In the genomic region with DNA sequence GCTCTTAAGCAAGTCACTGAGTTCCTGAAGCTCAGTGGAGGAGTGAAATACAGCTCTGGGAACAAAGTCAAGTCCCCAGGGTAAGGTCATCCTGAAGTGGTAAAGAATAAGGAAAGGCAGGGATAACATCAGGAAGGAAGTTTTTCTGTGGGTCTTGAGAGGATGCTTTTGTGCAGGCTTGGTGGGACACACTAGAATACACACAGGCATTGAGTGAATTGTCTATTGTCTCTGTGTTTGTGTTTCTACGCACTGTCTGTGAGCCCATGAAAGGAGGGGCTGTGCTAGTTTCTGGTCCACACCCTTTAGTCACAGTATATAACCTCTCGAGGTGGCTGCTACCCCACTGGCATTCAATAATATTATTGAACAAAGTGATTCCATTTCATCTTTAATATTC, we compare ENCODE assay signal across 13 cellular contexts.
"Had no signal": no experiment of that assay in that cellular context is flagged by ENCODE, and none has a peak within 500 bp of the region (broad histone marks: within the 10 kb centered on the region; RNA-seq: fewer than 3 reads in every experiment).

No MANE protein-coding gene starts in this region.

- H3K9me3 ChIP-seq: upper lobe of left lung had no signal

- H3K4me1 ChIP-seq: suprapubic skin, upper lobe of left lung had no signal

- H3K27ac ChIP-seq: epithelial cell of prostate, suprapubic skin, upper lobe of left lung had no signal

- H3K36me3 ChIP-seq: suprapubic skin, upper lobe of left lung had no signal

- ATAC-seq: activated CD8-positive, alpha-beta T cell treated with anti-CD3 and anti-CD28 coated beads, Interleukin-2, amount 10 ng/mL, durations not matched to agents 7 days and 5 days; left cardiac atrium; T-cell had no signal

- DNase-seq: activated CD4-positive, alpha-beta T cell treated with anti-CD3 and anti-CD28 coated beads for 4 hours; activated CD8-positive, alpha-beta memory T cell treated with anti-CD3 and anti-CD28 coated beads, Interleukin-2, amount 50 U/mL, for 48 hours; activated CD8-positive, alpha-beta T cell treated with anti-CD3 and anti-CD28 coated beads, Interleukin-2, amount 10 ng/mL, durations not matched to agents 7 days and 5 days; activated naive CD4-positive, alpha-beta T cell treated with anti-CD3 and anti-CD28 coated beads for 36 hours; cortex of kidney; effector memory CD4-positive, alpha-beta T cell; left cardiac atrium; stimulated activated CD4-positive, alpha-beta T cell treated with anti-CD3 and anti-CD28 coated beads, Interleukin-2, amount 100 ng/mL, for 48 hours; stimulated activated naive CD4-positive, alpha-beta T cell treated with Interleukin-2 at 50 U/mL for 16 hours; T-cell; upper lobe of left lung had no signal

- H3K4me3 ChIP-seq: suprapubic skin, upper lobe of left lung had no signal

- H3K27me3 ChIP-seq: suprapubic skin, upper lobe of left lung had no signal
